In the genomic region with DNA sequence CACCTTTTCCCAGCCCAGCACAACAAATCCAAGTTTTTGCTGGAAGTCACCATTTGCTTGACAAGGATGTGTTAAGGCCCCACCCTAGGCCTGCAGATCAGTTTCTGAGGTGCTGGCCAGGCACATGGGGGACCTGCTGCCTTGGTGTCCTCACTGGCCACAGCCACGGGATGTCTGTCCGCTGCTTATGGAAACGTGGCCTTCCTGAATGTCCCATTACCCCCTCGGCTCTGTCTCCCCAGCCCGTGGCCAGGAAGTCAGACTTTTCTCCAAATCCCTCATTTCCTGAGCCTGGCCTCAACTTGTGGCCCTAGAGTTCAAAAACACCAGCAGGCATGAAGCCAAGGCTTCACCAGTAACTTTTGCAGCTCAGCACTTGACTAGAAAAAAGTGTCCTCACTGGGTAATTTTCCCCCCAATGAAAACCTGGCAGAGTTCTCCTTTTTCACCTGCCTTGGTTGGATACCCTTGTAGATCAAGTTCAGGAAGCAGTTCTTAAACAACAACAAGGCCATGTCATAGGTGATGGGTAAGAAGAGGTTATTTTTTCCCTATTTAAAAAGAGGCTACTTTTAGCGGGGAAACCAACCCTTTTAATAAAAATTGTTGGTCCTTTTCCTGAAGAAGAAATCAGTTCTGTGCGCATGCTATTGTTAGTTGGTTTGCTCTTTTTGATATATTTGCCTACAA, we compare ENCODE assay signal across 17 cellular contexts.
A peak's percentile ranks its signal among the peaks of the same experiment; 100 is the strongest.
DNase-seq lines count a peak whose midpoint lies in the region; ATAC-seq and TF ChIP-seq lines count a peak whose summit lies in the region.
"Had no signal": no experiment of that assay in that cellular context is flagged by ENCODE, and none has a peak within 500 bp of the region (broad histone marks: within the 10 kb centered on the region; RNA-seq: fewer than 3 reads in every experiment).

No MANE protein-coding gene starts in this region.

- ATAC-seq in GM18907 (IDR thresholded peaks at IDR 0.05; ENCODE audit: unreplicated experiment) (peak; percentile 3), WTC11 (no peak), memory B cell (ENCODE audit: low read depth) (peak; percentile 46)
- ATAC-seq: heart left ventricle, sciatic nerve had no signal

- DNase-seq in T-helper 1 cell = no peak
- no peak for DNase-seq in WTC11 (ENCODE audit: low spot score)
- no peak for DNase-seq in memory B cell (ENCODE audit: low spot score in 2 of 2)
- no peak for DNase-seq in NOMO-1 treated with dmso at 0.1 percent for 144 hours (lab: John Stamatoyannopoulos, UW; ENCODE audit: unreplicated experiment)
- no peak for DNase-seq in NCI-H748 treated with DMSO at 0.1 percent for 48 hours (lab: John Stamatoyannopoulos, UW)
- no peak for DNase-seq in DMS53 treated with DMSO at 0.1 percent for 48 hours (lab: John Stamatoyannopoulos, UW; ENCODE audit: unreplicated experiment)
- DNase-seq: 8988T; CD4-positive, alpha-beta T cell; heart left ventricle; NCI-H1417 treated with DMSO at 0.1 percent for 48 hours; NCI-H226; Right ventricle myocardium superior; T-helper 9 cell; testis had no signal

- no peaks in the 10 kb centered on the region for H3K9me3 Mint-ChIP-seq in T-helper 1 cell treated with Interleukin-12 subunit alpha and Interleukin-12 subunit beta and Interleukin-4 antibody, amounts not matched to agents 30 μg/mL and 1 μg/mL, for 36 hours
- no peaks in the 10 kb centered on the region for H3K9me3 Mint-ChIP-seq in WTC11
- H3K9me3 Mint-ChIP-seq in memory B cell = no peaks in the 10 kb centered on the region
- H3K9me3 Mint-ChIP-seq: CD4-positive, alpha-beta T cell had no signal

- TF ChIP-seq CTCF in WTC11 (IDR thresholded peaks at IDR 0.05) = no peak

- H3K4me3 Mint-ChIP-seq in T-helper 1 cell treated with Interleukin-12 subunit alpha and Interleukin-12 subunit beta and Interleukin-4 antibody, amounts not matched to agents 30 μg/mL and 1 μg/mL, for 36 hours = no peak overlapping the region
- no peak overlapping the region for H3K4me3 Mint-ChIP-seq in WTC11
- H3K4me3 Mint-ChIP-seq in memory B cell = no peak overlapping the region
- H3K4me3 Mint-ChIP-seq: CD4-positive, alpha-beta T cell had no signal

- POLR2A ChIA-PET in WTC11 (lab: Charles Lee) = no interaction called here

- H3K4me1 Mint-ChIP-seq in T-helper 1 cell treated with Interleukin-12 subunit alpha and Interleukin-12 subunit beta and Interleukin-4 antibody, amounts not matched to agents 30 μg/mL and 1 μg/mL, for 36 hours (ENCODE audit: low read depth) = peaks cover 52% of the 10 kb centered on the region
- H3K4me1 Mint-ChIP-seq in WTC11 (no peaks in the 10 kb centered on the region), memory B cell (peaks cover 22% of the 10 kb centered on the region)

- CTCF ChIA-PET in WTC11 (lab: Charles Lee) = interaction anchor here (1.1 kb wide), 1 partner anchor 196 kb away, joined by 4 read pairs; no protein-coding TSS in a partner anchor

- peak overlapping the region; percentile 27 for H3K27ac Mint-ChIP-seq in T-helper 1 cell treated with Interleukin-12 subunit alpha and Interleukin-12 subunit beta and Interleukin-4 antibody, amounts not matched to agents 30 μg/mL and 1 μg/mL, for 36 hours
- H3K27ac Mint-ChIP-seq in WTC11 (peak overlapping the region; percentile 55; the same call in 1 of the 2 replicates), memory B cell (peak overlapping the region; percentile 38)
- H3K27ac Mint-ChIP-seq: CD4-positive, alpha-beta T cell had no signal

- H3K36me3 Mint-ChIP-seq in T-helper 1 cell treated with Interleukin-12 subunit alpha and Interleukin-12 subunit beta and Interleukin-4 antibody, amounts not matched to agents 30 μg/mL and 1 μg/mL, for 36 hours (ENCODE audit: low read depth) = peaks cover 32% of the 10 kb centered on the region
- H3K36me3 Mint-ChIP-seq in WTC11 = no peaks in the 10 kb centered on the region
- H3K36me3 Mint-ChIP-seq in memory B cell = peaks cover 42% of the 10 kb centered on the region

- no peaks in the 10 kb centered on the region for H3K27me3 Mint-ChIP-seq in T-helper 1 cell treated with Interleukin-12 subunit alpha and Interleukin-12 subunit beta and Interleukin-4 antibody, amounts not matched to agents 30 μg/mL and 1 μg/mL, for 36 hours (ENCODE audit: low read depth)
- H3K27me3 Mint-ChIP-seq in WTC11 (ENCODE audit: low read depth) (no peaks in the 10 kb centered on the region), memory B cell (no peaks in the 10 kb centered on the region)
- H3K27me3 Mint-ChIP-seq: CD4-positive, alpha-beta T cell had no signal

TF ChIP-seq in WTC11, 78 proteins besides CTCF, POLR2A, EP300 and RAD21:
- TF ChIP-seq ZNF232 (CRISPR knock-in tag; IDR thresholded peaks at IDR 0.05) = no peak
- TF ChIP-seq SOX15 (CRISPR knock-in tag; IDR thresholded peaks at IDR 0.05) = no peak
- TF ChIP-seq FOXJ3 (CRISPR knock-in tag; IDR thresholded peaks at IDR 0.05; ENCODE audit: borderline replicate concordance) = no peak
- TF ChIP-seq, protein P1, sequence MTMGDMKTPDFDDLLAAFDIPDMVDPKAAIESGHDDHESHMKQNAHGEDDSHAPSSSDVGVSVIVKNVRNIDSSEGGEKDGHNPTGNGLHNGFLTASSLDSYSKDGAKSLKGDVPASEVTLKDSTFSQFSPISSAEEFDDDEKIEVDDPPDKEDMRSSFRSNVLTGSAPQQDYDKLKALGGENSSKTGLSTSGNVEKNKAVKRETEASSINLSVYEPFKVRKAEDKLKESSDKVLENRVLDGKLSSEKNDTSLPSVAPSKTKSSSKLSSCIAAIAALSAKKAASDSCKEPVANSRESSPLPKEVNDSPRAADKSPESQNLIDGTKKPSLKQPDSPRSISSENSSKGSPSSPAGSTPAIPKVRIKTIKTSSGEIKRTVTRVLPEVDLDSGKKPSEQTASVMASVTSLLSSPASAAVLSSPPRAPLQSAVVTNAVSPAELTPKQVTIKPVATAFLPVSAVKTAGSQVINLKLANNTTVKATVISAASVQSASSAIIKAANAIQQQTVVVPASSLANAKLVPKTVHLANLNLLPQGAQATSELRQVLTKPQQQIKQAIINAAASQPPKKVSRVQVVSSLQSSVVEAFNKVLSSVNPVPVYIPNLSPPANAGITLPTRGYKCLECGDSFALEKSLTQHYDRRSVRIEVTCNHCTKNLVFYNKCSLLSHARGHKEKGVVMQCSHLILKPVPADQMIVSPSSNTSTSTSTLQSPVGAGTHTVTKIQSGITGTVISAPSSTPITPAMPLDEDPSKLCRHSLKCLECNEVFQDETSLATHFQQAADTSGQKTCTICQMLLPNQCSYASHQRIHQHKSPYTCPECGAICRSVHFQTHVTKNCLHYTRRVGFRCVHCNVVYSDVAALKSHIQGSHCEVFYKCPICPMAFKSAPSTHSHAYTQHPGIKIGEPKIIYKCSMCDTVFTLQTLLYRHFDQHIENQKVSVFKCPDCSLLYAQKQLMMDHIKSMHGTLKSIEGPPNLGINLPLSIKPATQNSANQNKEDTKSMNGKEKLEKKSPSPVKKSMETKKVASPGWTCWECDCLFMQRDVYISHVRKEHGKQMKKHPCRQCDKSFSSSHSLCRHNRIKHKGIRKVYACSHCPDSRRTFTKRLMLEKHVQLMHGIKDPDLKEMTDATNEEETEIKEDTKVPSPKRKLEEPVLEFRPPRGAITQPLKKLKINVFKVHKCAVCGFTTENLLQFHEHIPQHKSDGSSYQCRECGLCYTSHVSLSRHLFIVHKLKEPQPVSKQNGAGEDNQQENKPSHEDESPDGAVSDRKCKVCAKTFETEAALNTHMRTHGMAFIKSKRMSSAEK (CRISPR knock-in tag; IDR thresholded peaks at IDR 0.05; ENCODE audit: borderline replicate concordance) = no peak
- TF ChIP-seq RELA (CRISPR knock-in tag; IDR thresholded peaks at IDR 0.05; ENCODE audit: borderline replicate concordance) = no peak
- TF ChIP-seq ELF4 (CRISPR knock-in tag; IDR thresholded peaks at IDR 0.05; ENCODE audit: low read depth) = no peak
- no peak for TF ChIP-seq PRRX2 (CRISPR knock-in tag; IDR thresholded peaks at IDR 0.05)
- TF ChIP-seq, protein P2, sequence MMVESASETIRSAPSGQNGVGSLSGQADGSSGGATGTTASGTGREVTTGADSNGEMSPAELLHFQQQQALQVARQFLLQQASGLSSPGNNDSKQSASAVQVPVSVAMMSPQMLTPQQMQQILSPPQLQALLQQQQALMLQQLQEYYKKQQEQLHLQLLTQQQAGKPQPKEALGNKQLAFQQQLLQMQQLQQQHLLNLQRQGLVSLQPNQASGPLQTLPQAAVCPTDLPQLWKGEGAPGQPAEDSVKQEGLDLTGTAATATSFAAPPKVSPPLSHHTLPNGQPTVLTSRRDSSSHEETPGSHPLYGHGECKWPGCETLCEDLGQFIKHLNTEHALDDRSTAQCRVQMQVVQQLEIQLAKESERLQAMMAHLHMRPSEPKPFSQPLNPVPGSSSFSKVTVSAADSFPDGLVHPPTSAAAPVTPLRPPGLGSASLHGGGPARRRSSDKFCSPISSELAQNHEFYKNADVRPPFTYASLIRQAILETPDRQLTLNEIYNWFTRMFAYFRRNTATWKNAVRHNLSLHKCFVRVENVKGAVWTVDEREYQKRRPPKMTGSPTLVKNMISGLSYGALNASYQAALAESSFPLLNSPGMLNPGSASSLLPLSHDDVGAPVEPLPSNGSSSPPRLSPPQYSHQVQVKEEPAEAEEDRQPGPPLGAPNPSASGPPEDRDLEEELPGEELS (CRISPR knock-in tag; IDR thresholded peaks at IDR 0.05) = no peak
- no peak for TF ChIP-seq JUN (CRISPR knock-in tag; IDR thresholded peaks at IDR 0.05)
- TF ChIP-seq SP1 (CRISPR knock-in tag; conservative IDR thresholded peaks at IDR 0.05) = no peak
- TF ChIP-seq CREB1 (CRISPR knock-in tag; IDR thresholded peaks at IDR 0.05) = no peak
- TF ChIP-seq ZNF396 (CRISPR knock-in tag; IDR thresholded peaks at IDR 0.05; ENCODE audit: borderline replicate concordance) = no peak
- TF ChIP-seq SMAD3 (CRISPR knock-in tag; IDR thresholded peaks at IDR 0.05; ENCODE audit: borderline replicate concordance) = no peak
- no peak for TF ChIP-seq JAZF1 (CRISPR knock-in tag; IDR thresholded peaks at IDR 0.05)
